25 cellular contexts compared by ENCODE assay signal in the genomic region with DNA sequence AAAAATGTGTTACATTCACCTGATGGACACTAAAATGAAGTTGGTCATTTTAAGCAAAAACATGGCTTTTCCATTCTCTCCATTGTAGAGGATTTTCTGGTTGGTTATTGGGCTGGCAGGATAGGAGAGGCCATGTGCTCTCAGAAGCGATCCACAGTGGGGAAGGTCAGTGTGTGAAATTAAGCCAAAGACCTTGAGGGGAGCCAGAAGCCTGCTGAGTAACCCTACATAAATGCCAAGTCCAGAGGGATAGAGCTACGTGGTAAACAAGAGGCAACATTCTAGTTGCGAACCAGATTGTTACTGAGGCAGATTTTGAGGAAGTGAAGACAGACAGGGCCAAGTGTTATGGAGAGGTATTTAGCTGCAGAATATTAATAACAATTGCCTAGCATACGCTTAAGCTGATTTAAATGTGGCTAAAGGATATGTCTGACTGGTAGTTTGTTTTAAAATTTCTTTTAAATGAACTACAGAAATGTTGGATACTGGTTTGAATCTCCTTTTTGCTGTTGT.
A peak's percentile ranks its signal among the peaks of the same experiment; 100 is the strongest.
DNase-seq lines count a peak whose midpoint lies in the region; ATAC-seq, FAIRE-seq and TF ChIP-seq lines count a peak whose summit lies in the region.
"Had no signal": no experiment of that assay in that cellular context is flagged by ENCODE, and none has a peak within 500 bp of the region (broad histone marks: within the 10 kb centered on the region; RNA-seq: fewer than 3 reads in every experiment).

No MANE protein-coding gene starts in this region.

- 44% methylated on average over 4 of the region's 4 CpGs for WGBS in right lobe of liver (ENCODE audit: insufficient coverage, low coverage, low lambda C conversion rate, missing lambda C conversion rate)
- 63% methylated on average over 4 of the region's 4 CpGs for WGBS in HepG2 (ENCODE audit: low lambda C conversion rate)
- 80% methylated on average over 4 of the region's 4 CpGs; no CpG with 5 or more reads in 1 of the 2 experiments for WGBS in H1 (ENCODE audit: extremely low coverage in 1 of 2, insufficient coverage in 1 of 2, insufficient read length in 1 of 2, insufficient replicate concordance in 2 of 2, low coverage in 1 of 2, low lambda C conversion rate in 2 of 2, missing lambda C conversion rate in 1 of 2), 2 experiments
- WGBS in testis, 2 donors: 29 to 39% methylated on average over 4 of the region's 4 CpGs
- WGBS in gastroesophageal sphincter (ENCODE audit: low coverage in 1 of 2), 2 donors: 58 to 59% methylated on average over 4 of the region's 4 CpGs

- H2BK120ac ChIP-seq in H1 (replicated peaks; ENCODE audit: low read depth, low read length): no peak overlapping the region

- H3K27ac ChIP-seq in right lobe of liver (no peak overlapping the region), HepG2 (ENCODE audit: extremely low read length, insufficient read depth, low read length) (no peak overlapping the region), SU-DHL-6 (ENCODE audit: low read depth, low read length) (no peak overlapping the region), H1 (ENCODE audit: low read depth, low read length) (no peak overlapping the region), testis (no peak overlapping the region), gastroesophageal sphincter (no peak overlapping the region), WERI-Rb-1 (no peak overlapping the region)
- H3K27ac ChIP-seq: parathyroid adenoma, thoracic aorta, VCaP had no signal

- no peak overlapping the region for H4K91ac ChIP-seq in H1 (replicated peaks; ENCODE audit: insufficient read length, low read length)

- H2BK5ac ChIP-seq in H1 (ENCODE audit: low read depth, low read length): no peak overlapping the region

- H4K20me1 ChIP-seq in HepG2 (ENCODE audit: insufficient read depth, low read length) (no peaks in the 10 kb centered on the region), SU-DHL-6 (ENCODE audit: low read depth, low read length) (no peaks in the 10 kb centered on the region), H1 (replicated peaks in 1 of 2; ENCODE audit: control insufficient read depth in 1 of 2, insufficient read depth in 2 of 2, low read length in 2 of 2) (no peaks in the 10 kb centered on the region)

- TF ChIP-seq POLR2A in right lobe of liver (IDR thresholded peaks at IDR 0.05) (no peak), HepG2 (IDR thresholded peaks at IDR 0.05; ENCODE audit: insufficient read depth in 1 of 2, low read depth in 2 of 2, low read length in 2 of 2) (no peak), H1 (IDR thresholded peaks at IDR 0.05; ENCODE audit: control extremely low read depth in 1 of 2, low read depth in 2 of 2, low read length in 2 of 2) (no peak), testis (IDR thresholded peaks at IDR 0.05) (no peak), gastroesophageal sphincter (IDR thresholded peaks at IDR 0.05) (no peak)

- H4K5ac ChIP-seq in H1 (ENCODE audit: insufficient read length, low read depth, low read length): no peak overlapping the region

- no peaks in the 10 kb centered on the region for H3K79me1 ChIP-seq in H1 (ENCODE audit: low read depth, low read length)

- H3K27me3 ChIP-seq in right lobe of liver: no peaks in the 10 kb centered on the region
- H3K27me3 ChIP-seq in HepG2 (ENCODE audit: control insufficient read depth in 1 of 2, insufficient read depth in 2 of 2, low read length in 2 of 2): no peaks in the 10 kb centered on the region
- H3K27me3 ChIP-seq in SU-DHL-6 (ENCODE audit: low read length): no peaks in the 10 kb centered on the region
- H3K27me3 ChIP-seq in H1 (replicated peaks in 1 of 4; ENCODE audit: control insufficient read depth in 3 of 4, extremely low read depth in 1 of 4, insufficient read depth in 3 of 4, low read length in 3 of 4): no peaks in the 10 kb centered on the region
- no peaks in the 10 kb centered on the region for H3K27me3 ChIP-seq in testis
- no peaks in the 10 kb centered on the region for H3K27me3 ChIP-seq in gastroesophageal sphincter
- H3K27me3 ChIP-seq in WERI-Rb-1 (ENCODE audit: insufficient read depth, low read depth, severe bottlenecking): no peaks in the 10 kb centered on the region

- H3K36me3 Mint-ChIP-seq in T-helper 2 cell treated with Interferon-gamma antibody and Interleukin-4, amounts not matched to agents 5 μg/mL and 100 μg/mL, for 36 hours (ENCODE audit: low read depth): no peaks in the 10 kb centered on the region

- no peak overlapping the region for H3K14ac ChIP-seq in H1 (ENCODE audit: insufficient read length)

- no peaks in the 10 kb centered on the region for H3K36me3 ChIP-seq in right lobe of liver
- no peaks in the 10 kb centered on the region for H3K36me3 ChIP-seq in HepG2 (replicated peaks in 1 of 2; ENCODE audit: control insufficient read depth in 1 of 2, insufficient read depth in 2 of 2, low read length in 2 of 2)
- no peaks in the 10 kb centered on the region for H3K36me3 ChIP-seq in SU-DHL-6 (ENCODE audit: low read length)
- no peaks in the 10 kb centered on the region for H3K36me3 ChIP-seq in H1 (ENCODE audit: control insufficient read depth in 2 of 4, insufficient read depth in 4 of 4, low read length in 3 of 4)
- no peaks in the 10 kb centered on the region for H3K36me3 ChIP-seq in testis (ENCODE audit: low read depth, missing control alignments)
- no peaks in the 10 kb centered on the region for H3K36me3 ChIP-seq in gastroesophageal sphincter
- no peaks in the 10 kb centered on the region for H3K36me3 ChIP-seq in WERI-Rb-1
- H3K36me3 ChIP-seq: thoracic aorta had no signal

- H2BK20ac ChIP-seq in H1 (ENCODE audit: low read length): no peak overlapping the region

- H3K9me3 Mint-ChIP-seq in T-helper 2 cell treated with Interferon-gamma antibody and Interleukin-4, amounts not matched to agents 5 μg/mL and 100 μg/mL, for 36 hours: peaks cover 21% of the 10 kb centered on the region
- H3K9me3 Mint-ChIP-seq: nephron had no signal

- FAIRE-seq in HepG2 (lab: Jason Lieb, UNC): no peak
- FAIRE-seq in H1 (lab: Jason Lieb, UNC): no peak

- H3K23ac ChIP-seq in H1 (ENCODE audit: insufficient read length): no peak overlapping the region

- H3K9ac ChIP-seq in HepG2 (ENCODE audit: insufficient read depth, low read depth, low read length) (no peak overlapping the region), SU-DHL-6 (ENCODE audit: low read length) (no peak overlapping the region), H1 (replicated peaks in 1 of 4; ENCODE audit: extremely low read depth in 1 of 4, low read depth in 3 of 4, low read length in 3 of 4) (no peak overlapping the region)
- H3K9ac ChIP-seq: parathyroid adenoma had no signal

- TF ChIP-seq RAD21 in HepG2 (CRISPR knock-in tag; IDR thresholded peaks at IDR 0.05) (no peak), H1 (IDR thresholded peaks at IDR 0.05 in 1 of 2, conservative IDR thresholded peaks at IDR 0.05 in 1 of 2; ENCODE audit: low read depth in 2 of 2, low read length in 2 of 2) (0 out of 4 replicates have a peak, but pooled peaks of 1 of the 2 experiments have one; percentile 1)

- intact Hi-C loops in right lobe of liver (cut with DNase I) (no loop called here), HepG2 (cut with micrococcal nuclease; ENCODE audit: unreplicated experiment) (no loop called here), testis (cut with DNase I; ENCODE audit: low total_unique reads) (no loop called here)

- BruUV-seq in HepG2 (replicated peaks; lab: Mats Ljungman, UMichigan): no TSS peak

- POLR2A ChIA-PET in HepG2 (lab: Yijun Ruan, JAX): no interaction called here
- POLR2A ChIA-PET in H1 (lab: Charles Lee; ENCODE audit: partially characterized antibody): interaction anchor here (0.6 kb wide), 1 partner anchor 28 kb away, joined by 3 read pairs; no protein-coding TSS in a partner anchor

- in situ Hi-C loops in HepG2 (cut with HindIII; ENCODE audit: extremely low pct_ligation_motif_present, low pct_unique_long_range_greater_than_20kb): no loop called here

- no peaks in the 10 kb centered on the region for H3K27me3 Mint-ChIP-seq in T-helper 2 cell treated with Interferon-gamma antibody and Interleukin-4, amounts not matched to agents 5 μg/mL and 100 μg/mL, for 36 hours (ENCODE audit: low read depth)
- H3K27me3 Mint-ChIP-seq: activated CD4-positive, alpha-beta T cell treated with anti-CD3 and anti-CD28 coated beads, Interleukin-2, amount 10 ng/mL, durations not matched to agents 7 days and 5 days had no signal

- no peak overlapping the region for H2BK12ac ChIP-seq in H1 (ENCODE audit: low read depth, low read length)

- H3K9me2 ChIP-seq in SU-DHL-6 (replicated peaks; ENCODE audit: insufficient read depth, low read length): no peaks in the 10 kb centered on the region

- no peak overlapping the region for H3K4me2 ChIP-seq in HepG2 (ENCODE audit: low read depth, low read length)
- H3K4me2 ChIP-seq in SU-DHL-6 (ENCODE audit: low read depth, low read length, poor library complexity, severe bottlenecking): peak overlapping the region; percentile 17
- H3K4me2 ChIP-seq in H1 (ENCODE audit: insufficient read depth in 1 of 2, low read depth in 2 of 2, low read length in 2 of 2): no peak overlapping the region

- H4K8ac ChIP-seq in H1 (ENCODE audit: extremely low read depth, insufficient read depth, low read length): no peak overlapping the region

- H3K4me1 Mint-ChIP-seq in T-helper 2 cell treated with Interferon-gamma antibody and Interleukin-4, amounts not matched to agents 5 μg/mL and 100 μg/mL, for 36 hours (ENCODE audit: low read depth): no peaks in the 10 kb centered on the region
- H3K4me1 Mint-ChIP-seq: activated CD4-positive, alpha-beta T cell treated with anti-CD3 and anti-CD28 coated beads, Interleukin-2, amount 10 ng/mL, durations not matched to agents 7 days and 5 days; nephron had no signal

- H3K4me1 ChIP-seq in right lobe of liver: peaks cover 0 to 10% (median 0%) of the 10 kb centered on the region in 4 donors
- H3K4me1 ChIP-seq in HepG2 (ENCODE audit: insufficient read depth, low read length): no peaks in the 10 kb centered on the region
- H3K4me1 ChIP-seq in H1 (replicated peaks in 1 of 4; ENCODE audit: control insufficient read depth in 3 of 4, insufficient read depth in 4 of 4, low read length in 3 of 4): peaks cover 0 to 6% (median 2%) of the 10 kb centered on the region in 4 experiments; a peak in 3 of 7 replicates
- H3K4me1 ChIP-seq in testis: peaks cover 6% of the 10 kb centered on the region
- H3K4me1 ChIP-seq in gastroesophageal sphincter: no peaks in the 10 kb centered on the region
- H3K4me1 ChIP-seq: parathyroid adenoma had no signal

- ATAC-seq in right lobe of liver (peak; percentile 32 to 55 (median 42)), HepG2 (no peak), gastroesophageal sphincter (no peak)
- ATAC-seq: HCT116, sciatic nerve had no signal

- H3K27ac Mint-ChIP-seq in T-helper 2 cell treated with Interferon-gamma antibody and Interleukin-4, amounts not matched to agents 5 μg/mL and 100 μg/mL, for 36 hours: no peak overlapping the region
- H3K27ac Mint-ChIP-seq: activated CD4-positive, alpha-beta T cell treated with anti-CD3 and anti-CD28 coated beads, Interleukin-2, amount 10 ng/mL, durations not matched to agents 7 days and 5 days; nephron had no signal

- H3K4me3 ChIP-seq in right lobe of liver: no peak overlapping the region
- no peak overlapping the region for H3K4me3 ChIP-seq in HepG2 (replicated peaks in 1 of 3; ENCODE audit: insufficient read depth in 1 of 3, low read depth in 2 of 3, low read length in 3 of 3)
- H3K4me3 ChIP-seq in SU-DHL-6 (ENCODE audit: insufficient read depth, low read length, poor library complexity, severe bottlenecking): no peak overlapping the region
- no peak overlapping the region for H3K4me3 ChIP-seq in H1 (ENCODE audit: extremely low read depth in 1 of 4, insufficient read depth in 2 of 4, low read depth in 3 of 4, low read length in 4 of 4)
- H3K4me3 ChIP-seq in testis: no peak overlapping the region
- H3K4me3 ChIP-seq in gastroesophageal sphincter: no peak overlapping the region
- H3K4me3 ChIP-seq in WERI-Rb-1 (ENCODE audit: low read depth, low read length): no peak overlapping the region
- H3K4me3 ChIP-seq: thoracic aorta had no signal

- DNase-seq in right lobe of liver: no peak
- no peak for DNase-seq in HepG2 (ENCODE audit: low spot score)
- DNase-seq in H1 (ENCODE audit: low read depth in 1 of 2, low spot score in 2 of 2): no peak
- peak; percentile 22 for DNase-seq in testis
- no peak for DNase-seq in T-helper 2 cell treated with Interferon-gamma antibody and Interleukin-4, amounts not matched to agents 5 μg/mL and 100 μg/mL, for 36 hours (ENCODE audit: low spot score)
- DNase-seq in WERI-Rb-1: no peak
- DNase-seq: activated CD4-positive, alpha-beta T cell treated with anti-CD3 and anti-CD28 coated beads, Interleukin-2, amount 10 ng/mL, durations not matched to agents 7 days and 5 days; activated naive CD4-positive, alpha-beta T cell; activated T-cell treated with anti-CD3 and anti-CD28 coated beads, Interleukin-2, amount 50 U/mL, for 48 hours; amygdala; GF-D8; hippocampal formation; IMR-90; NCI-H1417 treated with DMSO at 0.1 percent for 48 hours; NCI-H510A; stimulated activated naive CD4-positive, alpha-beta T cell treated with Interleukin-2 at 50 U/mL for 16 hours; T-helper 2 cell had no signal

- H2BK15ac ChIP-seq in H1 (ENCODE audit: low read length): no peak overlapping the region

- H3K9me3 ChIP-seq in right lobe of liver: no peaks in the 10 kb centered on the region
- no peaks in the 10 kb centered on the region for H3K9me3 ChIP-seq in HepG2 (ENCODE audit: low read length)
- H3K9me3 ChIP-seq in SU-DHL-6 (ENCODE audit: insufficient read depth, low read length): no peaks in the 10 kb centered on the region
- no peaks in the 10 kb centered on the region for H3K9me3 ChIP-seq in H1 (ENCODE audit: insufficient read depth in 2 of 2, low read depth in 1 of 2, low read length in 1 of 2)
- H3K9me3 ChIP-seq in testis: no peaks in the 10 kb centered on the region
- no peaks in the 10 kb centered on the region for H3K9me3 ChIP-seq in gastroesophageal sphincter
- no peaks in the 10 kb centered on the region for H3K9me3 ChIP-seq in WERI-Rb-1 (ENCODE audit: severe bottlenecking)
- H3K9me3 ChIP-seq: thoracic aorta had no signal

- H2AFZ ChIP-seq in HepG2 (ENCODE audit: low read length) (no peak overlapping the region), SU-DHL-6 (ENCODE audit: low read depth, low read length, severe bottlenecking) (peak overlapping the region; percentile 95), H1 (ENCODE audit: low read length) (peak overlapping the region; percentile 86; the same call in 1 of the 2 replicates)
- H2AFZ ChIP-seq: parathyroid adenoma had no signal

- no peak overlapping the region for H3K4me3 Mint-ChIP-seq in T-helper 2 cell treated with Interferon-gamma antibody and Interleukin-4, amounts not matched to agents 5 μg/mL and 100 μg/mL, for 36 hours
- H3K4me3 Mint-ChIP-seq: activated CD4-positive, alpha-beta T cell treated with anti-CD3 and anti-CD28 coated beads, Interleukin-2, amount 10 ng/mL, durations not matched to agents 7 days and 5 days; nephron had no signal

- H3K56ac ChIP-seq in H1 (replicated peaks; ENCODE audit: insufficient read length, low read depth, low read length): no peak overlapping the region

- H3F3A ChIP-seq in SU-DHL-6 (ENCODE audit: insufficient read depth): no peaks in the 10 kb centered on the region

- CTCF ChIA-PET in HepG2 (lab: Yijun Ruan, JAX; ENCODE audit: low intra/inter-chr PET ratio, low total read pairs) (no interaction called here), H1 (lab: Charles Lee; ENCODE audit: partially characterized antibody) (interaction anchor here (0.7 to 1.5 kb wide), 2 partner anchors 144 to 771 kb away, joined by 3 to 4 read pairs; no protein-coding TSS in a partner anchor)

- H3K18ac ChIP-seq in H1 (ENCODE audit: extremely low read depth, low read length): no peak overlapping the region

- H3K23me2 ChIP-seq in H1 (ENCODE audit: low read depth, low read length): no peaks in the 10 kb centered on the region

- no peak overlapping the region for H2AK5ac ChIP-seq in H1 (ENCODE audit: low read depth, low read length)

- no peak overlapping the region for H3K4ac ChIP-seq in H1 (replicated peaks; ENCODE audit: insufficient read length, low read depth, low read length)

- no peak for TF ChIP-seq CTCF in right lobe of liver (IDR thresholded peaks at IDR 0.05)
- TF ChIP-seq CTCF in HepG2 (CRISPR knock-in tag; IDR thresholded peaks at IDR 0.05): no peak
- TF ChIP-seq CTCF in SU-DHL-6 (IDR thresholded peaks at IDR 0.05; ENCODE audit: insufficient read depth, low read length, poor library complexity, severe bottlenecking): no peak
- no peak for TF ChIP-seq CTCF in H1 (IDR thresholded peaks at IDR 0.05; ENCODE audit: control extremely low read depth in 1 of 3, insufficient read depth in 1 of 3, low read depth in 1 of 3, low read length in 3 of 3)
- no peak for TF ChIP-seq CTCF in testis (IDR thresholded peaks at IDR 0.05)
- TF ChIP-seq CTCF in gastroesophageal sphincter (IDR thresholded peaks at IDR 0.05): no peak
- TF ChIP-seq CTCF in WERI-Rb-1 (IDR thresholded peaks at IDR 0.05; ENCODE audit: low read depth, low read length): no peak

- no peak for TF ChIP-seq EP300 in HepG2 (IDR thresholded peaks at IDR 0.05; ENCODE audit: low read depth in 2 of 2, low read length in 2 of 2)
- TF ChIP-seq EP300 in HepG2 (CRISPR knock-in tag; IDR thresholded peaks at IDR 0.05; ENCODE audit: borderline replicate concordance): no peak
- TF ChIP-seq EP300 in H1 (IDR thresholded peaks at IDR 0.05; ENCODE audit: borderline replicate concordance in 1 of 2, low read depth in 2 of 2, low read length in 2 of 2): no peak
- TF ChIP-seq EP300 in gastroesophageal sphincter (IDR thresholded peaks at IDR 0.05): no peak

- H3K79me2 ChIP-seq in HepG2 (ENCODE audit: insufficient read depth, low read length) (no peaks in the 10 kb centered on the region), SU-DHL-6 (ENCODE audit: insufficient read depth, low read length) (no peaks in the 10 kb centered on the region), H1 (ENCODE audit: control insufficient read depth in 1 of 2, insufficient read depth in 2 of 2, low read length in 2 of 2) (no peaks in the 10 kb centered on the region)
- H3K79me2 ChIP-seq: parathyroid adenoma had no signal

Comparison
In these comparisons a context has a peak if more than half of its experiments do, and no peak if none do; other contexts are left out.
1. ATAC-seq: peak in right lobe of liver (4 of 4); none in HepG2 (single experiment) and gastroesophageal sphincter (single experiment).